Comparison of ENCODE assay signal across 29 cellular contexts in the genomic region with DNA sequence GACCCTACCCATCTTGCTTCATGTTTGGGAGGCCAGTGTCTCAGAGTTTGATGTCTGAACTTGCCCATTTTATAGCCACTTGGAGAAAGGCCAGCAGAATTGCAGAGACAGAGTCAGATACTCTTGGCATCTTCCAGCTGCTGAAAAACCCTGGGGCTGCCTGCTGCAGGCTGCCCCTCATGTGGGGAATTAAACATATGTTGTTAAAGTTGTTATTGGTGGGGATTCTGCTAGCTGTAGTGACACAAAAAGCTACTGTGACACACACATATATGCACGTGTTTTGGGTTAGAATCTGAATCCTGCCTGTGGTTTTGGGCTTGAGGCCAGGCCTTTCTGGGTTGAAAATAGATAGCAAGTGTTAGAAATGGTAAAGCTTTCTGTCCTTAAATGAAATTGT.
DNase-seq lines count a peak whose midpoint lies in the region; ATAC-seq and TF ChIP-seq lines count a peak whose summit lies in the region.
"Had no signal": no experiment of that assay in that cellular context is flagged by ENCODE, and none has a peak within 500 bp of the region (broad histone marks: within the 10 kb centered on the region; RNA-seq: fewer than 3 reads in every experiment).

No MANE protein-coding gene starts in this region.

- no peaks in the 10 kb centered on the region for H3K36me3 Mint-ChIP-seq in activated CD4-positive, alpha-beta T cell treated with anti-CD3 and anti-CD28 coated beads for 36 hours (ENCODE audit: low read depth)
- H3K36me3 Mint-ChIP-seq in glutamatergic neuron (ENCODE audit: unreplicated experiment): peaks cover 9% of the 10 kb centered on the region
- H3K36me3 Mint-ChIP-seq: activated CD8-positive, alpha-beta memory T cell treated with anti-CD3 and anti-CD28 coated beads, Interleukin-2, amount 10 ng/mL, durations not matched to agents 7 days and 5 days; activated naive CD4-positive, alpha-beta T cell treated with anti-CD3 and anti-CD28 coated beads, Interleukin-2, amount 50 U/mL, for 24 hours had no signal

- peak overlapping the region; percentile 10; the same call in 1 of the 2 replicates for H3K27ac ChIP-seq in SK-N-MC
- H3K27ac ChIP-seq: PC-9, spleen, tibial artery had no signal

- no peak overlapping the region for H3K9ac ChIP-seq in SK-N-MC (ENCODE audit: insufficient read length)

- TF ChIP-seq CTCF in fibroblast of mammary gland (conservative IDR thresholded peaks at IDR 0.05; ENCODE audit: control insufficient read depth, insufficient read depth, low read depth, low read length) (no peak), glutamatergic neuron (IDR thresholded peaks at IDR 0.05; ENCODE audit: partially characterized antibody, unreplicated experiment) (no peak)

- ATAC-seq in activated CD4-positive, alpha-beta T cell treated with anti-CD3 and anti-CD28 coated beads for 36 hours: no peak
- ATAC-seq: activated CD8-positive, alpha-beta memory T cell treated with anti-CD3 and anti-CD28 coated beads, Interleukin-2, amount 10 ng/mL, durations not matched to agents 7 days and 5 days; GM12878; T-helper 17 cell had no signal

- intact Hi-C loops in activated CD4-positive, alpha-beta T cell treated with anti-CD3 and anti-CD28 coated beads for 36 hours (cut with DNase I, micrococcal nuclease): no loop called here

- peaks cover 4% of the 10 kb centered on the region for H3K9me3 Mint-ChIP-seq in activated CD4-positive, alpha-beta T cell treated with anti-CD3 and anti-CD28 coated beads for 36 hours (ENCODE audit: low read depth)
- H3K9me3 Mint-ChIP-seq in glutamatergic neuron (ENCODE audit: unreplicated experiment): peaks cover 6% of the 10 kb centered on the region

- POLR2A ChIA-PET in activated CD4-positive, alpha-beta T cell treated with anti-CD3 and anti-CD28 coated beads for 36 hours (lab: Charles Lee): no interaction called here

- CTCF ChIA-PET in activated CD4-positive, alpha-beta T cell treated with anti-CD3 and anti-CD28 coated beads for 36 hours (lab: Charles Lee): no interaction called here

- no peaks in the 10 kb centered on the region for H3K36me3 ChIP-seq in SK-N-MC (ENCODE audit: insufficient read depth, low read length)
- H3K36me3 ChIP-seq: spleen, tibial artery had no signal

- H3K4me3 ChIP-seq in SK-N-MC: no peak overlapping the region
- no peak overlapping the region for H3K4me3 ChIP-seq in fibroblast of mammary gland (ENCODE audit: control insufficient read depth, low read depth, low read length)
- H3K4me3 ChIP-seq: GM12878, PC-9, spleen, tibial artery had no signal

- H3K27ac Mint-ChIP-seq in activated CD4-positive, alpha-beta T cell treated with anti-CD3 and anti-CD28 coated beads for 36 hours: no peak overlapping the region
- no peak overlapping the region for H3K27ac Mint-ChIP-seq in glutamatergic neuron (ENCODE audit: unreplicated experiment)
- H3K27ac Mint-ChIP-seq: activated CD4-positive, alpha-beta T cell treated with anti-CD3 and anti-CD28 coated beads, Interleukin-2, amount 10 ng/mL, durations not matched to agents 24 days and 14 days; activated CD8-positive, alpha-beta memory T cell treated with anti-CD3 and anti-CD28 coated beads, Interleukin-2, amount 10 ng/mL, durations not matched to agents 7 days and 5 days; activated naive CD4-positive, alpha-beta T cell treated with anti-CD3 and anti-CD28 coated beads, Interleukin-2, amount 50 U/mL, for 24 hours; activated T-helper 1 cell treated with anti-CD3 and anti-CD28 coated beads, Interleukin-12 subunit alpha, Interleukin-12 subunit beta, Interleukin-2, Interleukin-4 antibody, amounts not matched to agents 30 ng/mL and 10 ng/mL and 1 ng/mL, durations not matched to agents 14 hours and 24 hours and 36 hours; memory B cell; stimulated activated naive CD8-positive, alpha-beta T cell treated with anti-CD3 and anti-CD28 coated beads, Interleukin-15, Interleukin-2, amounts not matched to agents 100 ng/mL and 50 ng/mL, for 24 hours; T-helper 17 cell had no signal

- no peaks in the 10 kb centered on the region for H3K9me3 ChIP-seq in SK-N-MC (ENCODE audit: low read depth, low read length)

- peak; percentile 8 for DNase-seq in activated CD4-positive, alpha-beta T cell treated with anti-CD3 and anti-CD28 coated beads for 36 hours
- no peak for DNase-seq in activated CD4-positive, alpha-beta T cell treated with anti-CD3 and anti-CD28 coated beads for 1 hour
- DNase-seq in SK-N-MC (ENCODE audit: low read depth, low spot score) (no peak), fibroblast of mammary gland (ENCODE audit: low read depth) (peak; percentile 16), SW 1271 (lab: John Stamatoyannopoulos, UW) (no peak), NCI-H82 treated with DMSO at 0.1 percent for 48 hours (lab: John Stamatoyannopoulos, UW; ENCODE audit: unreplicated experiment) (no peak), AG08396 (ENCODE audit: low spot score) (no peak), glutamatergic neuron (no peak)
- DNase-seq: activated CD4-positive, alpha-beta T cell treated with anti-CD3 and anti-CD28 coated beads, Interleukin-2, amount 10 ng/mL, durations not matched to agents 24 days and 14 days; activated CD8-positive, alpha-beta memory T cell treated with anti-CD3 and anti-CD28 coated beads, Interleukin-2, amount 10 ng/mL, durations not matched to agents 7 days and 5 days; anterior cingulate cortex; effector CD4-positive, alpha-beta T cell; Kasumi-1; NCI-H1092; NCI-H2029; NCI-H2227 treated with DMSO at 0.1 percent for 48 hours; NCI-H774; occipital lobe; PC-9; retina; spleen; stimulated activated CD4-positive, alpha-beta T cell treated with anti-CD3 and anti-CD28 coated beads, Interleukin-4, amount 100 ng/mL, for 1 hour; T-helper 17 cell; tibial artery had no signal

- no peak overlapping the region for H3K4me3 Mint-ChIP-seq in activated CD4-positive, alpha-beta T cell treated with anti-CD3 and anti-CD28 coated beads for 36 hours
- H3K4me3 Mint-ChIP-seq in glutamatergic neuron (ENCODE audit: unreplicated experiment): no peak overlapping the region
- H3K4me3 Mint-ChIP-seq: activated CD4-positive, alpha-beta T cell treated with anti-CD3 and anti-CD28 coated beads, Interleukin-2, amount 10 ng/mL, durations not matched to agents 24 days and 14 days; activated CD8-positive, alpha-beta memory T cell treated with anti-CD3 and anti-CD28 coated beads, Interleukin-2, amount 10 ng/mL, durations not matched to agents 7 days and 5 days; activated naive CD4-positive, alpha-beta T cell treated with anti-CD3 and anti-CD28 coated beads, Interleukin-2, amount 50 U/mL, for 24 hours; activated T-helper 1 cell treated with anti-CD3 and anti-CD28 coated beads, Interleukin-12 subunit alpha, Interleukin-12 subunit beta, Interleukin-2, Interleukin-4 antibody, amounts not matched to agents 30 ng/mL and 10 ng/mL and 1 ng/mL, durations not matched to agents 14 hours and 24 hours and 36 hours; memory B cell; stimulated activated naive CD8-positive, alpha-beta T cell treated with anti-CD3 and anti-CD28 coated beads, Interleukin-15, Interleukin-2, amounts not matched to agents 100 ng/mL and 50 ng/mL, for 24 hours; T-helper 17 cell had no signal

- no peaks in the 10 kb centered on the region for H3K27me3 Mint-ChIP-seq in activated CD4-positive, alpha-beta T cell treated with anti-CD3 and anti-CD28 coated beads for 36 hours
- no peaks in the 10 kb centered on the region for H3K27me3 Mint-ChIP-seq in glutamatergic neuron (ENCODE audit: unreplicated experiment)
- H3K27me3 Mint-ChIP-seq: activated CD4-positive, alpha-beta T cell treated with anti-CD3 and anti-CD28 coated beads, Interleukin-2, amount 10 ng/mL, durations not matched to agents 24 days and 14 days; activated CD8-positive, alpha-beta memory T cell treated with anti-CD3 and anti-CD28 coated beads, Interleukin-2, amount 10 ng/mL, durations not matched to agents 7 days and 5 days; activated naive CD4-positive, alpha-beta T cell treated with anti-CD3 and anti-CD28 coated beads, Interleukin-2, amount 50 U/mL, for 24 hours; stimulated activated naive CD8-positive, alpha-beta T cell treated with anti-CD3 and anti-CD28 coated beads, Interleukin-15, Interleukin-2, amounts not matched to agents 100 ng/mL and 50 ng/mL, for 24 hours; T-helper 17 cell had no signal

- peaks cover 9% of the 10 kb centered on the region for H3K4me1 Mint-ChIP-seq in activated CD4-positive, alpha-beta T cell treated with anti-CD3 and anti-CD28 coated beads for 36 hours
- no peaks in the 10 kb centered on the region for H3K4me1 Mint-ChIP-seq in glutamatergic neuron (ENCODE audit: low read depth, unreplicated experiment)
- H3K4me1 Mint-ChIP-seq: activated CD4-positive, alpha-beta T cell treated with anti-CD3 and anti-CD28 coated beads, Interleukin-2, amount 10 ng/mL, durations not matched to agents 24 days and 14 days; activated CD8-positive, alpha-beta memory T cell treated with anti-CD3 and anti-CD28 coated beads, Interleukin-2, amount 10 ng/mL, durations not matched to agents 7 days and 5 days; activated naive CD4-positive, alpha-beta T cell treated with anti-CD3 and anti-CD28 coated beads, Interleukin-2, amount 50 U/mL, for 24 hours; memory B cell; T-helper 17 cell had no signal

Comparison
In these comparisons a context has a peak if more than half of its experiments do, and no peak if none do; other contexts are left out.
1. DNase-seq: peak in activated CD4-positive, alpha-beta T cell treated with anti-CD3 and anti-CD28 coated beads for 36 hours (single experiment) and fibroblast of mammary gland (single experiment); none in activated CD4-positive, alpha-beta T cell treated with anti-CD3 and anti-CD28 coated beads for 1 hour (single experiment), SK-N-MC (single experiment), SW 1271 (0 of 2), NCI-H82 treated with DMSO at 0.1 percent for 48 hours (single experiment), AG08396 (single experiment) and glutamatergic neuron (single experiment).